In the genomic region with DNA sequence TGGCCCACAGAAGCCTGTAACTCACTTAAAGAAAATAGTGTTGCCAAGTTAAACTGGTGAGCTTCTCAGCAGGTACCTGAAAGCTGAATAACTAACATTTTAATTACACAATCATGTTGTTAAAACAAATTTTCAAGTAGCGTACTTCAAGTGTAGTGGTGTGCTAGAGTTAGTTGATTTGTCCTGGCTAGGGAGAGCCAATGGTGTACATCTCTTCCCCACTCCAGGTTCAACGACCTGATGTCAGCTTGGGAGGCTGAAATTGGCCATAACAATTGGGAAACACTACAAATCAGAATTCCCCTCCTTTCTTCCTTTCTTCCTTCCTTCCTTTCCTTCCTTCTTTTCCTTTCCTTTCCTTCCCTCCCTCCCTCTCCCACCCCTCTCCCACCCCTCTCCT, we compare ENCODE assay signal across 23 cellular contexts.
"Had no signal": no experiment of that assay in that cellular context is flagged by ENCODE, and none has a peak within 500 bp of the region (broad histone marks: within the 10 kb centered on the region; RNA-seq: fewer than 3 reads in every experiment).

No MANE protein-coding gene starts in this region.

- H2AFZ ChIP-seq: hepatocyte had no signal

- H3K27me3 Mint-ChIP-seq: dendritic cell treated with granulocyte-macrophage colony-stimulating factor and Interleukin-4, amounts not matched to agents 40 ng/mL and 50 ng/mL, for 4 days; stimulated activated naive CD8-positive, alpha-beta T cell treated with anti-CD3 and anti-CD28 coated beads, Interleukin-15, Interleukin-2, amounts not matched to agents 100 ng/mL and 50 ng/mL, for 24 hours had no signal

- H3K9me3 Mint-ChIP-seq: dendritic cell treated with granulocyte-macrophage colony-stimulating factor and Interleukin-4, amounts not matched to agents 40 ng/mL and 50 ng/mL, for 4 days; stimulated activated memory B cell treated with anti-CD40 and anti-IgM and Interleukin-4, amounts not matched to agents 10 μg/mL and 1 μg/mL and 100 μg/mL, for 72 hours; stimulated activated naive CD8-positive, alpha-beta T cell treated with anti-CD3 and anti-CD28 coated beads, Interleukin-15, Interleukin-2, amounts not matched to agents 100 ng/mL and 50 ng/mL, for 24 hours had no signal

- H3K4me1 ChIP-seq: colonic mucosa, esophagus muscularis mucosa, foreskin keratinocyte, gastroesophageal sphincter, heart left ventricle, psoas muscle, spleen, transverse colon had no signal

- H3K27ac ChIP-seq: colonic mucosa, esophagus muscularis mucosa, foreskin keratinocyte, gastroesophageal sphincter, heart left ventricle, hepatocyte, ovary, psoas muscle, skin epidermis, spleen, thoracic aorta, transverse colon had no signal

- H3K4me3 Mint-ChIP-seq: dendritic cell treated with granulocyte-macrophage colony-stimulating factor and Interleukin-4, amounts not matched to agents 40 ng/mL and 50 ng/mL, for 4 days; naive thymus-derived CD8-positive, alpha-beta T cell; stimulated activated memory B cell treated with anti-CD40 and anti-IgM and Interleukin-4, amounts not matched to agents 10 μg/mL and 1 μg/mL and 100 μg/mL, for 72 hours; stimulated activated naive CD8-positive, alpha-beta T cell treated with anti-CD3 and anti-CD28 coated beads, Interleukin-15, Interleukin-2, amounts not matched to agents 100 ng/mL and 50 ng/mL, for 24 hours had no signal

- H3K4me3 ChIP-seq: colonic mucosa, esophagus muscularis mucosa, gastroesophageal sphincter, heart left ventricle, hepatocyte, ovary, psoas muscle, skin epidermis, spleen, thoracic aorta, transverse colon had no signal

- ATAC-seq: foreskin keratinocyte; gastroesophageal sphincter; heart left ventricle; left lobe of liver; naive thymus-derived CD8-positive, alpha-beta T cell; psoas muscle; right cardiac atrium; stimulated activated memory B cell treated with anti-CD40 and anti-IgM and Interleukin-4, amounts not matched to agents 10 μg/mL and 1 μg/mL and 100 μg/mL, for 72 hours had no signal

- H3K36me3 Mint-ChIP-seq: stimulated activated memory B cell treated with anti-CD40 and anti-IgM and Interleukin-4, amounts not matched to agents 10 μg/mL and 1 μg/mL and 100 μg/mL, for 72 hours had no signal

- H3K9me3 ChIP-seq: colonic mucosa, esophagus muscularis mucosa, gastroesophageal sphincter, ovary, psoas muscle, spleen, thoracic aorta, transverse colon had no signal

- DNase-seq: colonic mucosa; effector CD8-positive, alpha-beta T cell; foreskin keratinocyte; heart left ventricle; kidney; naive thymus-derived CD8-positive, alpha-beta T cell; occipital lobe; ovary; posterior cingulate gyrus; psoas muscle; right cardiac atrium; spleen; stimulated activated CD4-positive, alpha-beta T cell treated with anti-CD3 and anti-CD28 coated beads, Interleukin-4, amount 100 ng/mL, for 4 hours; transverse colon had no signal

- H3K4me2 ChIP-seq: hepatocyte had no signal

- H3K36me3 ChIP-seq: colonic mucosa, esophagus muscularis mucosa, gastroesophageal sphincter, heart left ventricle, ovary, spleen, thoracic aorta, transverse colon had no signal

- H3K27me3 ChIP-seq: colonic mucosa, esophagus muscularis mucosa, gastroesophageal sphincter, heart left ventricle, hepatocyte, ovary, transverse colon had no signal

- H3K4me1 Mint-ChIP-seq: stimulated activated memory B cell treated with anti-CD40 and anti-IgM and Interleukin-4, amounts not matched to agents 10 μg/mL and 1 μg/mL and 100 μg/mL, for 72 hours had no signal

- H3K27ac Mint-ChIP-seq: dendritic cell treated with granulocyte-macrophage colony-stimulating factor and Interleukin-4, amounts not matched to agents 40 ng/mL and 50 ng/mL, for 4 days; naive thymus-derived CD8-positive, alpha-beta T cell; stimulated activated memory B cell treated with anti-CD40 and anti-IgM and Interleukin-4, amounts not matched to agents 10 μg/mL and 1 μg/mL and 100 μg/mL, for 72 hours; stimulated activated naive CD8-positive, alpha-beta T cell treated with anti-CD3 and anti-CD28 coated beads, Interleukin-15, Interleukin-2, amounts not matched to agents 100 ng/mL and 50 ng/mL, for 24 hours had no signal

- H3K79me2 ChIP-seq: hepatocyte had no signal
